8 cellular contexts compared by ENCODE assay signal in the genomic region with DNA sequence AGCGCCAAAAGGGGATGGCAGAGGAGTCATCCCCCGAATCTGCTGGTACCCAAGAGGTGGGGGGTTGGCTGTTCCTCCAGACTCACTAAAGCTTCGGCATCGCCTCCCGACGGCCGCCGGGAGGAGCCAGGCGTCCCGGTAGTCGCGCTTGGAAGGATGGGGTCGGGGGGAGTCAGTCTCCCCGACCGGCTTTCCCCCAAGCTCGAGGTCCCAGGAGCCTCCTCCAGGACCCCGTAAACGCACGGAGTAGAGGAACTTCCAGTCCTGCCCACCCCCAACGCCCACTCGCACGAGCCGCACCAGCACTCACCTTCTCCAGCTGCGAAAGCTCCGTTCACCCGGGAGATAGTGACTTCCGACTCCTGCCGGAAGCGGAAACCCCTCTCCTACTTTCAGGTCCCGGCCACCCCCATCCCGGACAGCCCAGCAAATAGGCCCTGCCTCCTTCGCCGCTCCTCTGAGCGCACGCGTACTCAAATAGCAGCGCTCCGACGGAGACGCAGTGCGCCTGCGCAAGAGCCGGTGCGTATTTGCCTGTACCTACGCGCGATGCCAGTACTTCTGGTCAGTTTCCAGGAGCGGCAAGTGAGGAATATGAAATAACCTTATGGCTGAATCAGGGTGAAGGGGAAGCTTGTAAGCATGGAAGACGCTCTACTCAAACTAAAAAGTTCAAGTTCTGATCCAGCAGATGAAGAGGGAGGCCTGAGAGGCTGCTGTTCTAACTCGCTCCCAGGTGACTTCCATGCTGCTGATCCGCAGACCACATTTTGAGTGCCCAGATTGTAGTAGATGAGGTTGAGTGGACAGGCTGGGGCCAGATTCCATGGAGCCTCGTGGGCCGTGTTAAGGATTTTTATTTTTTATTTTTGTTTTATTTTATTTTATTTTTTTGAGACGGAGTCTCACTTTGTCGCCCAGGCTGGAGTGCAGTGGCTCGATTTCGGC. TPM values are rescaled to one million over a fixed set of nuclear protein-coding genes. Genes with fewer than 3 reads are reported as not detected.
DNase-seq lines count a peak whose midpoint lies in the region; ATAC-seq and TF ChIP-seq lines count a peak whose summit lies in the region.

A gene (minus strand): TSS at position 350 of the 948 bp plus-strand sequence. CDS start 4,883 bp downstream, outside the sequence.

- H3K9ac ChIP-seq in smooth muscle cell (ENCODE audit: low read depth), result peak within 1 kb of the TSS; percentile 77

- no peaks in the 10 kb centered on the region for H3K9me3 Mint-ChIP-seq in WTC11

- H4K20me1 ChIP-seq in smooth muscle cell (ENCODE audit: low read depth), result peaks cover 31% of the 10 kb centered on the region

- in situ Hi-C loops in ACHN (cut with HindIII; ENCODE audit: low pct_ligation_motif_present, low pct_unique_long_range_greater_than_20kb, low sequenced_read_pairs), result no loop called here

- H3K27me3 Mint-ChIP-seq in WTC11 (ENCODE audit: low read depth), result peaks cover 2% of the 10 kb centered on the region; the same call in 1 of the 2 replicates

- H3K9me3 ChIP-seq in smooth muscle cell (replicated peaks; ENCODE audit: low read depth), result no peaks in the 10 kb centered on the region

- H3K4me2 ChIP-seq in smooth muscle cell, result peak within 1 kb of the TSS; percentile 96

- ATAC-seq in GM18870 (IDR thresholded peaks at IDR 0.05; ENCODE audit: unreplicated experiment) (peak; percentile 72), HG03159 (IDR thresholded peaks at IDR 0.05; ENCODE audit: unreplicated experiment) (peak; percentile 72), WTC11 (peak; percentile 96)

- peaks cover 5% of the 10 kb centered on the region for H3K36me3 Mint-ChIP-seq in WTC11

- DNase-seq in ACHN (peak; percentile 96), NCI-H226 (peak; percentile 96), WTC11 (ENCODE audit: low spot score) (peak; percentile 98), cardiac fibroblast (ENCODE audit: low read depth in 2 of 2) (peak; percentile 98 to 99), iPS-NIHi7 (ENCODE audit: extremely low spot score) (peak; percentile 99), smooth muscle cell (lab: John Stamatoyannopoulos, UW; ENCODE audit: unreplicated experiment) (peak; percentile 77)

- TF ChIP-seq CTCF in WTC11 (IDR thresholded peaks at IDR 0.05) (no peak), cardiac fibroblast (IDR thresholded peaks at IDR 0.05; ENCODE audit: low read depth, low read length) (peak; percentile 24), smooth muscle cell (IDR thresholded peaks at IDR 0.05; ENCODE audit: borderline replicate concordance, insufficient read depth, poor library complexity, severe bottlenecking) (no peak)

- peaks cover 26% of the 10 kb centered on the region for H3K79me2 ChIP-seq in smooth muscle cell (ENCODE audit: low read depth)

- no peak within 1 kb of the TSS for H3K27ac ChIP-seq in smooth muscle cell (ENCODE audit: low read depth)

- no peaks in the 10 kb centered on the region for H3K36me3 ChIP-seq in smooth muscle cell (ENCODE audit: low read depth)

- peak within 1 kb of the TSS; percentile 91 for H3K4me3 ChIP-seq in cardiac fibroblast (replicated peaks in 1 of 2; ENCODE audit: low read depth in 2 of 2, low read length in 2 of 2)
- H3K4me3 ChIP-seq in smooth muscle cell, result peak within 1 kb of the TSS; percentile 78

- peak within 1 kb of the TSS; percentile 86 for H2AFZ ChIP-seq in smooth muscle cell (ENCODE audit: low read depth)

- POLR2A ChIA-PET in WTC11 (lab: Charles Lee), result interaction anchor here (0.6 to 1.5 kb wide), 7 partner anchors 13 to 360 kb away, joined by 3 to 6 read pairs (median 4); a partner anchor contains a TSS

- no peaks in the 10 kb centered on the region for H3K27me3 ChIP-seq in smooth muscle cell (ENCODE audit: low read depth)

- H3K4me3 Mint-ChIP-seq in WTC11, result peak within 1 kb of the TSS; percentile 83

- H3K4me1 Mint-ChIP-seq in WTC11, result peaks cover 16% of the 10 kb centered on the region

- no peaks in the 10 kb centered on the region for H3F3A ChIP-seq in smooth muscle cell (ENCODE audit: low read depth)

- 7% methylated on average over 57 of the region's 57 CpGs for WGBS in smooth muscle cell (ENCODE audit: low lambda C conversion rate)

- H3K4me1 ChIP-seq in smooth muscle cell (ENCODE audit: low read depth), result peaks cover 6% of the 10 kb centered on the region

- peak within 1 kb of the TSS; percentile 90 for H3K27ac Mint-ChIP-seq in WTC11

- CTCF ChIA-PET in WTC11 (lab: Charles Lee), result interaction anchor here (0.6 to 2.9 kb wide), 15 partner anchors 8 to 281 kb away, joined by 3 to 15 read pairs (median 4); a partner anchor contains a TSS

TF ChIP-seq in WTC11, 78 proteins besides CTCF, POLR2A, EP300 and RAD21 (continues in another document):
- TF ChIP-seq GABPB1 (CRISPR knock-in tag; IDR thresholded peaks at IDR 0.05), result peak; percentile 32; the same call in 1 of the 2 replicates
- peak; percentile 46; the same call in 1 of the 2 replicates for TF ChIP-seq NFE2L1 (CRISPR knock-in tag; IDR thresholded peaks at IDR 0.05)
- TF ChIP-seq, protein P1, sequence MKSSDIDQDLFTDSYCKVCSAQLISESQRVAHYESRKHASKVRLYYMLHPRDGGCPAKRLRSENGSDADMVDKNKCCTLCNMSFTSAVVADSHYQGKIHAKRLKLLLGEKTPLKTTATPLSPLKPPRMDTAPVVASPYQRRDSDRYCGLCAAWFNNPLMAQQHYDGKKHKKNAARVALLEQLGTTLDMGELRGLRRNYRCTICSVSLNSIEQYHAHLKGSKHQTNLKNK (CRISPR knock-in tag; IDR thresholded peaks at IDR 0.05), result no peak
- TF ChIP-seq ETV6 (CRISPR knock-in tag; IDR thresholded peaks at IDR 0.05), result peak; percentile 90
- TF ChIP-seq MYBL2 (CRISPR knock-in tag; IDR thresholded peaks at IDR 0.05), result peak; percentile 62; the same call in 1 of the 2 replicates
- TF ChIP-seq, protein P2, sequence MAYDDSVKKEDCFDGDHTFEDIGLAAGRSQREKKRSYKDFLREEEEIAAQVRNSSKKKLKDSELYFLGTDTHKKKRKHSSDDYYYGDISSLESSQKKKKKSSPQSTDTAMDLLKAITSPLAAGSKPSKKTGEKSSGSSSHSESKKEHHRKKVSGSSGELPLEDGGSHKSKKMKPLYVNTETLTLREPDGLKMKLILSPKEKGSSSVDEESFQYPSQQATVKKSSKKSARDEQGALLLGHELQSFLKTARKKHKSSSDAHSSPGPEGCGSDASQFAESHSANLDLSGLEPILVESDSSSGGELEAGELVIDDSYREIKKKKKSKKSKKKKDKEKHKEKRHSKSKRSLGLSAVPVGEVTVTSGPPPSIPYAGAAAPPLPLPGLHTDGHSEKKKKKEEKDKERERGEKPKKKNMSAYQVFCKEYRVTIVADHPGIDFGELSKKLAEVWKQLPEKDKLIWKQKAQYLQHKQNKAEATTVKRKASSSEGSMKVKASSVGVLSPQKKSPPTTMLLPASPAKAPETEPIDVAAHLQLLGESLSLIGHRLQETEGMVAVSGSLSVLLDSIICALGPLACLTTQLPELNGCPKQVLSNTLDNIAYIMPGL (CRISPR knock-in tag; IDR thresholded peaks at IDR 0.05), result 0 out of 2 replicates have a peak, but pooled peaks have one; percentile 17
- TF ChIP-seq, protein P3, sequence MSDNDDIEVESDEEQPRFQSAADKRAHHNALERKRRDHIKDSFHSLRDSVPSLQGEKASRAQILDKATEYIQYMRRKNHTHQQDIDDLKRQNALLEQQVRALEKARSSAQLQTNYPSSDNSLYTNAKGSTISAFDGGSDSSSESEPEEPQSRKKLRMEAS (CRISPR knock-in tag; IDR thresholded peaks at IDR 0.05), result peak; percentile 65; the same call in 1 of the 2 replicates
- TF ChIP-seq SP1 (CRISPR knock-in tag; conservative IDR thresholded peaks at IDR 0.05), result peak; percentile 68
- no peak for TF ChIP-seq ZNF219 (CRISPR knock-in tag; IDR thresholded peaks at IDR 0.05; ENCODE audit: borderline replicate concordance)
- 0 out of 2 replicates have a peak, but pooled peaks have one; percentile 62 for TF ChIP-seq FOXK1 (CRISPR knock-in tag; IDR thresholded peaks at IDR 0.05)
- TF ChIP-seq, protein P4, sequence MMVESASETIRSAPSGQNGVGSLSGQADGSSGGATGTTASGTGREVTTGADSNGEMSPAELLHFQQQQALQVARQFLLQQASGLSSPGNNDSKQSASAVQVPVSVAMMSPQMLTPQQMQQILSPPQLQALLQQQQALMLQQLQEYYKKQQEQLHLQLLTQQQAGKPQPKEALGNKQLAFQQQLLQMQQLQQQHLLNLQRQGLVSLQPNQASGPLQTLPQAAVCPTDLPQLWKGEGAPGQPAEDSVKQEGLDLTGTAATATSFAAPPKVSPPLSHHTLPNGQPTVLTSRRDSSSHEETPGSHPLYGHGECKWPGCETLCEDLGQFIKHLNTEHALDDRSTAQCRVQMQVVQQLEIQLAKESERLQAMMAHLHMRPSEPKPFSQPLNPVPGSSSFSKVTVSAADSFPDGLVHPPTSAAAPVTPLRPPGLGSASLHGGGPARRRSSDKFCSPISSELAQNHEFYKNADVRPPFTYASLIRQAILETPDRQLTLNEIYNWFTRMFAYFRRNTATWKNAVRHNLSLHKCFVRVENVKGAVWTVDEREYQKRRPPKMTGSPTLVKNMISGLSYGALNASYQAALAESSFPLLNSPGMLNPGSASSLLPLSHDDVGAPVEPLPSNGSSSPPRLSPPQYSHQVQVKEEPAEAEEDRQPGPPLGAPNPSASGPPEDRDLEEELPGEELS (CRISPR knock-in tag; IDR thresholded peaks at IDR 0.05), result 0 out of 2 replicates have a peak, but pooled peaks have one; percentile 18
- 0 out of 2 replicates have a peak, but pooled peaks have one; percentile 18 for TF ChIP-seq CREM (CRISPR knock-in tag; IDR thresholded peaks at IDR 0.05)
- TF ChIP-seq, protein P5, sequence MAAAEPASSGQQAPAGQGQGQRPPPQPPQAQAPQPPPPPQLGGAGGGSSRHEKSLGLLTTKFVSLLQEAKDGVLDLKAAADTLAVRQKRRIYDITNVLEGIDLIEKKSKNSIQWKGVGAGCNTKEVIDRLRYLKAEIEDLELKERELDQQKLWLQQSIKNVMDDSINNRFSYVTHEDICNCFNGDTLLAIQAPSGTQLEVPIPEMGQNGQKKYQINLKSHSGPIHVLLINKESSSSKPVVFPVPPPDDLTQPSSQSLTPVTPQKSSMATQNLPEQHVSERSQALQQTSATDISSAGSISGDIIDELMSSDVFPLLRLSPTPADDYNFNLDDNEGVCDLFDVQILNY (CRISPR knock-in tag; IDR thresholded peaks at IDR 0.05), result no peak

RNA-seq across cellular contexts. Expression of the gene that starts here (rescaled TPM):
- total RNA-seq in WTC11 (2021) (70.9 to 86.0 TPM (median 73.4 TPM) in 3 replicates), smooth muscle cell (18.6 and 20.3 TPM in 2 replicates)
- 71.4 and 74.8 TPM in 2 replicates for polyA plus RNA-seq in smooth muscle cell
